In genomic region chr2:143686585-143687164, GRCh38 we compare ENCODE assay signal across 8 cellular contexts.
DNase-seq lines count a peak whose midpoint lies in the region; ATAC-seq and TF ChIP-seq lines count a peak whose summit lies in the region.

No MANE protein-coding gene starts in this region.

- peaks cover 51% of the 10 kb centered on the region for H3K4me1 Mint-ChIP-seq in nephron
- peaks cover 3% of the 10 kb centered on the region for H3K4me1 Mint-ChIP-seq in activated CD4-positive, alpha-beta T cell treated with anti-CD3 and anti-CD28 coated beads, Interleukin-2, amount 10 ng/mL, durations not matched to agents 24 days and 14 days

- no peak overlapping the region for H3K4me3 Mint-ChIP-seq in nephron
- no peak overlapping the region for H3K4me3 Mint-ChIP-seq in activated CD4-positive, alpha-beta T cell treated with anti-CD3 and anti-CD28 coated beads, Interleukin-2, amount 10 ng/mL, durations not matched to agents 24 days and 14 days

- DNase-seq in BE2C: no peak
- peak; percentile 15 for DNase-seq in GM13977 (ENCODE audit: low spot score)
- peak; percentile 46 for DNase-seq in NCI-H460 (ENCODE audit: extremely low read depth, low read depth)
- DNase-seq in dedifferentiated amniotic fluid mesenchymal stem cell (ENCODE audit: extremely low spot score): peak; percentile 19
- DNase-seq in activated CD4-positive, alpha-beta T cell treated with anti-CD3 and anti-CD28 coated beads, Interleukin-2, amount 10 ng/mL, durations not matched to agents 24 days and 14 days: no peak

- no peaks in the 10 kb centered on the region for H3K36me3 Mint-ChIP-seq in nephron (ENCODE audit: low read depth)
- H3K36me3 Mint-ChIP-seq in activated CD4-positive, alpha-beta T cell treated with anti-CD3 and anti-CD28 coated beads, Interleukin-2, amount 10 ng/mL, durations not matched to agents 24 days and 14 days (ENCODE audit: low read depth): peaks cover 10% of the 10 kb centered on the region

- no peaks in the 10 kb centered on the region for H3K4me1 ChIP-seq in BE2C

- intact Hi-C loops in activated CD4-positive, alpha-beta T cell treated with anti-CD3 and anti-CD28 coated beads, Interleukin-2, amount 10 ng/mL, durations not matched to agents 24 days and 14 days (cut with micrococcal nuclease): no loop called here

- H3K9me3 ChIP-seq in BE2C: no peaks in the 10 kb centered on the region

- no peaks in the 10 kb centered on the region for H3K27me3 ChIP-seq in BE2C

- TF ChIP-seq CTCF in BE2C (IDR thresholded peaks at IDR 0.05; ENCODE audit: low read depth, low read length) (peak; percentile 45), GM13977 (IDR thresholded peaks at IDR 0.05; ENCODE audit: extremely low read depth, insufficient read depth, missing control alignments) (peak; percentile 39), nephron (IDR thresholded peaks at IDR 0.05; ENCODE audit: unreplicated experiment in 3 of 3) (peak; percentile 55 to 58 (median 56))

- ATAC-seq in HG02981 (IDR thresholded peaks at IDR 0.05; ENCODE audit: unreplicated experiment): no peak
- ATAC-seq in GM18517 (IDR thresholded peaks at IDR 0.05; ENCODE audit: unreplicated experiment): no peak

- H3K27ac Mint-ChIP-seq in nephron: peak overlapping the region; percentile 64 to 92 (median 92)
- no peak overlapping the region for H3K27ac Mint-ChIP-seq in activated CD4-positive, alpha-beta T cell treated with anti-CD3 and anti-CD28 coated beads, Interleukin-2, amount 10 ng/mL, durations not matched to agents 24 days and 14 days

- no peak overlapping the region for H3K4me3 ChIP-seq in BE2C (ENCODE audit: low read depth, low read length)

- H3K9me3 Mint-ChIP-seq in nephron: no peaks in the 10 kb centered on the region
- no peaks in the 10 kb centered on the region for H3K9me3 Mint-ChIP-seq in activated CD4-positive, alpha-beta T cell treated with anti-CD3 and anti-CD28 coated beads, Interleukin-2, amount 10 ng/mL, durations not matched to agents 24 days and 14 days

- no peaks in the 10 kb centered on the region for H3K27me3 Mint-ChIP-seq in nephron (ENCODE audit: low read depth)
- H3K27me3 Mint-ChIP-seq in activated CD4-positive, alpha-beta T cell treated with anti-CD3 and anti-CD28 coated beads, Interleukin-2, amount 10 ng/mL, durations not matched to agents 24 days and 14 days: no peaks in the 10 kb centered on the region

- in situ Hi-C loops in GM13977 (cut with MboI; ENCODE audit: low pct_unique_long_range_greater_than_20kb, low sequenced_read_pairs, unreplicated experiment): no loop called here

- H3K36me3 ChIP-seq in BE2C: no peaks in the 10 kb centered on the region

Comparison
In these comparisons a context has a peak if more than half of its experiments do, and no peak if none do; other contexts are left out.
1. DNase-seq: peak in GM13977 (single experiment), NCI-H460 (single experiment) and dedifferentiated amniotic fluid mesenchymal stem cell (single experiment); none in BE2C (single experiment) and activated CD4-positive, alpha-beta T cell treated with anti-CD3 and anti-CD28 coated beads, Interleukin-2, amount 10 ng/mL, durations not matched to agents 24 days and 14 days (single experiment).
2. Peak in every context shown above with its lines, with median percentiles within 50 percentile points of each other: CTCF ChIP-seq.